1 cellular context compared by ENCODE assay signal in the genomic region with DNA sequence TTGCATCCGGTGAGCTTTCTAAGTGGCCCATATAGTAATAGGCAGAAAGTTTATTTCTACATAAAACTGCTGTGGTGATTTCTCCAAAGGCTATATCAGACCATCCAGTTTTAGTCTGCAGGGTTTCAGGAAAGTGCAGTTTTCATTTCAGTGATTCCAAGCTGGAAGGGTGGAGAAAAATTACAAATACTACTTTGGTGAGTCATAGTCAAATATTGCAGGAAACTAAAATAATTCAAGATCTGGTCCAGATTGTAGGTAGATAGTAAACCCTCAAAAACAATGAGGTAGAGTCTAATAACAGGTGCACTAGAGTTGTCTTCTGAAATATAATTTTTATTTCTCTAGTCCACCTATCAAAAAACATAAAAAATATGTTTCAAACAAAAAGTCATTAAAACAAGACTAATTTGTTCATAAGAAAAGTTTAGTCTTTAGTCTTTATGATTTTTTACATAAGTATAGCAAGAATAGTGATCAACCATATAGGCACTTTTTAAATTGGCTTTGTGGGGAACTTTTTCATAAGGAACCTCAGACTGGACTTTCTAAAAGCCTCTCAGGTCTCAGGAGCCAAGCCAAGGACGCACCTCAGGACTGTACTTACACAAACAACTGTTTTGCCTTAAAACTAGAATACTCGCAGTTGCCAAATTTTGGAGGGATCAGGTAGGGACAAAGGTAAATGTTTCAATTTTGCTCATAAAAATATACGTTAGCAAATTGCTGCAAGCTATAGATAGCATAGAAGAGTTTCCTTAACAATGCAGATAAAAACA.
TF ChIP-seq lines count a peak whose summit lies in the region.

No MANE protein-coding gene starts in this region.

TF ChIP-seq in endothelial cell of umbilical vein, 7 proteins besides CTCF, POLR2A, EP300 and RAD21:
- TF ChIP-seq EZH2 (IDR thresholded peaks at IDR 0.05; ENCODE audit: borderline replicate concordance, low read depth, low read length, severe bottlenecking) = no peak
- TF ChIP-seq POLR2AphosphoS5 (IDR thresholded peaks at IDR 0.05; ENCODE audit: insufficient read depth, low read depth, low read length) = no peak
- no peak for TF ChIP-seq MYC (IDR thresholded peaks at IDR 0.05; ENCODE audit: low read depth, low read length)
- TF ChIP-seq, protein P1, sequence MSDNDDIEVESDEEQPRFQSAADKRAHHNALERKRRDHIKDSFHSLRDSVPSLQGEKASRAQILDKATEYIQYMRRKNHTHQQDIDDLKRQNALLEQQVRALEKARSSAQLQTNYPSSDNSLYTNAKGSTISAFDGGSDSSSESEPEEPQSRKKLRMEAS (IDR thresholded peaks at IDR 0.05; ENCODE audit: insufficient read depth, insufficient read length) = no peak
- peak; percentile 75 for TF ChIP-seq FOS (IDR thresholded peaks at IDR 0.05; ENCODE audit: borderline replicate concordance, insufficient read depth, low read length)
- peak; percentile 48 for TF ChIP-seq JUN (IDR thresholded peaks at IDR 0.05; ENCODE audit: borderline replicate concordance, insufficient read depth, insufficient read length, low read depth)
- TF ChIP-seq GATA2 (IDR thresholded peaks at IDR 0.05; ENCODE audit: insufficient read depth, insufficient read length, low read depth, low read length) = peak; percentile 64
